ENCODE assay signal across 9 cellular contexts in genomic region chr2:75640621-75641121, GRCh38. TPM values are rescaled to one million over a fixed set of nuclear protein-coding genes. Genes with fewer than 3 reads are reported as not detected.
DNase-seq lines count a peak whose midpoint lies in the region; ATAC-seq and TF ChIP-seq lines count a peak whose summit lies in the region.
"Had no signal": no experiment of that assay in that cellular context is flagged by ENCODE, and none has a peak within 500 bp of the region (broad histone marks: within the 10 kb centered on the region; RNA-seq: fewer than 3 reads in every experiment).

No MANE protein-coding gene starts in this region.

- H3K4me3 Mint-ChIP-seq in chondrocyte (ENCODE audit: unreplicated experiment), result no peak overlapping the region
- H3K4me3 Mint-ChIP-seq: IgD-negative memory B cell had no signal

- H3K4me1 ChIP-seq in A673 (ENCODE audit: insufficient read depth, low read length, poor library complexity, severe bottlenecking), result peaks cover 8% of the 10 kb centered on the region
- peaks cover 0 to 6% (median 0%) of the 10 kb centered on the region in 4 donors for H3K4me1 ChIP-seq in right lobe of liver

- no peaks in the 10 kb centered on the region for H3K9me3 Mint-ChIP-seq in chondrocyte (ENCODE audit: low read depth)
- H3K9me3 Mint-ChIP-seq: IgD-negative memory B cell had no signal

- POLR2A ChIA-PET in A673 (lab: Charles Lee; ENCODE audit: low non-redundant PET), result interaction anchor here (0.5 kb wide), 1 partner anchor 23 kb away, joined by 4 read pairs; no protein-coding TSS in a partner anchor

- H3K27me3 Mint-ChIP-seq in chondrocyte (ENCODE audit: low read depth), result peaks cover 17% of the 10 kb centered on the region

- CTCF ChIA-PET in A673 (lab: Charles Lee), result interaction anchor here (0.6 to 1.1 kb wide), 4 partner anchors 12 to 959 kb away, joined by 3 to 8 read pairs (median 4); no protein-coding TSS in a partner anchor

- H3K9me3 ChIP-seq in A673 (ENCODE audit: low read depth, low read length, poor library complexity, severe bottlenecking) (no peaks in the 10 kb centered on the region), right lobe of liver (no peaks in the 10 kb centered on the region)

- intact Hi-C loops in A673 (cut with micrococcal nuclease; ENCODE audit: unreplicated experiment), result loop anchor here (2.0 to 5.0 kb wide), 3 partner anchors 36 to 958 kb away; no protein-coding TSS in a partner anchor
- intact Hi-C loops in right lobe of liver (cut with DNase I), result no loop called here

- H3K36me3 ChIP-seq in A673 (ENCODE audit: insufficient read depth, low read length, poor library complexity, severe bottlenecking) (no peaks in the 10 kb centered on the region), right lobe of liver (no peaks in the 10 kb centered on the region)

- H3K4me1 Mint-ChIP-seq in chondrocyte (ENCODE audit: low read depth), result peaks cover 8% of the 10 kb centered on the region
- H3K4me1 Mint-ChIP-seq: IgD-negative memory B cell had no signal

- H3K27ac Mint-ChIP-seq in chondrocyte (ENCODE audit: unreplicated experiment), result peak overlapping the region; percentile 30
- H3K27ac Mint-ChIP-seq: IgD-negative memory B cell had no signal

- H3K27ac ChIP-seq in A673 (ENCODE audit: low read depth, low read length, poor library complexity, severe bottlenecking) (no peak overlapping the region), right lobe of liver (no peak overlapping the region)

- ATAC-seq in HG02763 (IDR thresholded peaks at IDR 0.05; ENCODE audit: unreplicated experiment) (peak; percentile 98), right lobe of liver (peak; percentile 99 to 100 (median 100))
- ATAC-seq in activated CD4-positive, CD25-positive, alpha-beta regulatory T cell treated with anti-CD3 and anti-CD28 coated beads, Interleukin-2, amount 50 U/mL, for 24 hours, result peak; percentile 85 to 91

- WGBS in right lobe of liver (ENCODE audit: insufficient coverage, low coverage, low lambda C conversion rate, missing lambda C conversion rate), result 0% methylated on average over 3 of the region's 3 CpGs

- H3K4me3 ChIP-seq in A673 (ENCODE audit: low read depth, low read length, poor library complexity, severe bottlenecking), result no peak overlapping the region
- no peak overlapping the region for H3K4me3 ChIP-seq in right lobe of liver

- TF ChIP-seq CTCF in A673 (conservative IDR thresholded peaks at IDR 0.05; ENCODE audit: low read depth, low read length) (peak; percentile 99), GM13976 (IDR thresholded peaks at IDR 0.05; ENCODE audit: borderline replicate concordance, control extremely low read depth, extremely low read depth, insufficient read depth, missing control alignments) (peak; percentile 96), chondrocyte (IDR thresholded peaks at IDR 0.05) (peak; percentile 97), right lobe of liver (IDR thresholded peaks at IDR 0.05) (peak; percentile 91 to 99 (median 98))

- H3K27me3 ChIP-seq in A673 (replicated peaks; ENCODE audit: insufficient read depth, low read depth, low read length, poor library complexity), result no peaks in the 10 kb centered on the region
- H3K27me3 ChIP-seq in right lobe of liver, result no peaks in the 10 kb centered on the region

- in situ Hi-C loops in GM13976 (cut with MboI; ENCODE audit: low sequenced_read_pairs, unreplicated experiment), result no loop called here

- no peaks in the 10 kb centered on the region for H3K36me3 Mint-ChIP-seq in chondrocyte (ENCODE audit: low read depth)
- H3K36me3 Mint-ChIP-seq: IgD-negative memory B cell had no signal

- peak; percentile 85 for DNase-seq in A673 (ENCODE audit: low spot score)
- peak; percentile 47 for DNase-seq in GM13976 (ENCODE audit: low spot score)
- DNase-seq in NCI-H1417 treated with DMSO at 0.1 percent for 48 hours (lab: John Stamatoyannopoulos, UW), result peak; percentile 25
- DNase-seq in chondrocyte (ENCODE audit: low spot score), result no peak
- DNase-seq in right lobe of liver, result peak; percentile 63 to 67 (median 65)
- peak; percentile 31 for DNase-seq in stimulated activated CD8-positive, alpha-beta memory T cell treated with anti-CD3 and anti-CD28 coated beads, Interleukin-12 subunit alpha, Interleukin-12 subunit beta, amount 100 ng/mL, for 1 hour (ENCODE audit: low read depth)

- BruUV-seq in A673 (replicated peaks; lab: Mats Ljungman, UMichigan), result no TSS peak

- no peak for TF ChIP-seq POLR2A in right lobe of liver (IDR thresholded peaks at IDR 0.05)

RNA-seq across cellular contexts. Expression of gene MRPL19, which starts 5.9 kb away (rescaled TPM):
- 94.0 and 98.4 TPM in 2 replicates for total RNA-seq in A673 (2021)
- total RNA-seq in chondrocyte, result 43.5 to 52.3 TPM (median 47.8 TPM) in 3 replicates
- 10 to 100 TPM; 41.4 to 50.2 (median 44.0) TPM for total RNA-seq in right lobe of liver
